ENCODE assay signal across 8 cellular contexts in genomic region chr7:12570148-12570528, GRCh38. TPM values are rescaled to one million over a fixed set of nuclear protein-coding genes. Genes with fewer than 3 reads are reported as not detected.
DNase-seq lines count a peak whose midpoint lies in the region; ATAC-seq and TF ChIP-seq lines count a peak whose summit lies in the region.

No MANE protein-coding gene starts in this region.

- H3K4me1 Mint-ChIP-seq in CD8-positive, alpha-beta T cell (ENCODE audit: low read depth), result peaks cover 13% of the 10 kb centered on the region
- H3K4me1 Mint-ChIP-seq in glutamatergic neuron (ENCODE audit: low read depth, unreplicated experiment), result no peaks in the 10 kb centered on the region

- CTCF ChIA-PET in CD8-positive, alpha-beta T cell (lab: Charles Lee), result no interaction called here

- no peak overlapping the region for H3K27ac ChIP-seq in CD8-positive, alpha-beta T cell (ENCODE audit: low read depth, low read length)

- no peaks in the 10 kb centered on the region for H3K36me3 ChIP-seq in CD8-positive, alpha-beta T cell (ENCODE audit: insufficient read depth, low read length)

- no peaks in the 10 kb centered on the region for H3K4me1 ChIP-seq in CD8-positive, alpha-beta T cell (ENCODE audit: insufficient read depth, low read length)

- no peak for DNase-seq in CD8-positive, alpha-beta T cell
- DNase-seq in SW480 (ENCODE audit: low spot score) (peak; percentile 50), glutamatergic neuron (no peak), sciatic nerve (ENCODE audit: low spot score) (no peak), pons (ENCODE audit: low spot score) (no peak), inferior parietal cortex (ENCODE audit: extremely low spot score) (no peak)

- peaks cover 7% of the 10 kb centered on the region for H3K27me3 ChIP-seq in CD8-positive, alpha-beta T cell (ENCODE audit: insufficient read depth, low read length)

- H3K27me3 Mint-ChIP-seq in CD8-positive, alpha-beta T cell (ENCODE audit: low read depth), result peaks cover 31% of the 10 kb centered on the region
- H3K27me3 Mint-ChIP-seq in glutamatergic neuron (ENCODE audit: unreplicated experiment), result peaks cover 12% of the 10 kb centered on the region

- H3K9me3 ChIP-seq in CD8-positive, alpha-beta T cell (ENCODE audit: low read length), result no peaks in the 10 kb centered on the region

- H3K36me3 Mint-ChIP-seq in CD8-positive, alpha-beta T cell, result no peaks in the 10 kb centered on the region
- no peaks in the 10 kb centered on the region for H3K36me3 Mint-ChIP-seq in glutamatergic neuron (ENCODE audit: unreplicated experiment)

- no peaks in the 10 kb centered on the region for H3K9me3 Mint-ChIP-seq in CD8-positive, alpha-beta T cell
- H3K9me3 Mint-ChIP-seq in glutamatergic neuron (ENCODE audit: unreplicated experiment), result no peaks in the 10 kb centered on the region

- H3K4me3 ChIP-seq in CD8-positive, alpha-beta T cell (ENCODE audit: low read depth, low read length), result peak overlapping the region; percentile 34

- POLR2A ChIA-PET in CD8-positive, alpha-beta T cell (lab: Charles Lee), result no interaction called here

- H3K4me3 Mint-ChIP-seq in CD8-positive, alpha-beta T cell, result peak overlapping the region; percentile 73
- H3K4me3 Mint-ChIP-seq in glutamatergic neuron (ENCODE audit: unreplicated experiment), result peak overlapping the region; percentile 90

- no peak for ATAC-seq in CD8-positive, alpha-beta T cell
- ATAC-seq in HG02642 (IDR thresholded peaks at IDR 0.05; ENCODE audit: poor library complexity, unreplicated experiment) (peak; percentile 26), sciatic nerve (peak; percentile 38), HG03565 (IDR thresholded peaks at IDR 0.05; ENCODE audit: unreplicated experiment) (no peak)

- no peak for TF ChIP-seq CTCF in CD8-positive, alpha-beta T cell (IDR thresholded peaks at IDR 0.05)
- no peak for TF ChIP-seq CTCF in glutamatergic neuron (IDR thresholded peaks at IDR 0.05; ENCODE audit: partially characterized antibody, unreplicated experiment)

- intact Hi-C loops in CD8-positive, alpha-beta T cell (cut with DNase I, micrococcal nuclease), result no loop called here
- intact Hi-C loops in sciatic nerve (cut with DNase I), result no loop called here

- H3K27ac Mint-ChIP-seq in CD8-positive, alpha-beta T cell, result no peak overlapping the region
- no peak overlapping the region for H3K27ac Mint-ChIP-seq in glutamatergic neuron (ENCODE audit: unreplicated experiment)

RNA-seq across cellular contexts. Expression of gene SCIN, which starts 0.4 kb away (rescaled TPM):
- total RNA-seq in CD8-positive, alpha-beta T cell, result not detected
- total RNA-seq in glutamatergic neuron (ENCODE audit: unreplicated experiment) (not detected), sciatic nerve (9.8 TPM)

Comparison
In these comparisons a context has a peak if more than half of its experiments do, and no peak if none do; other contexts are left out.
1. ATAC-seq: peak in HG02642 (single experiment) and sciatic nerve (single experiment); none in CD8-positive, alpha-beta T cell (single experiment) and HG03565 (single experiment).